ENCODE assay signal across 1 cellular context in genomic region chr19:45171211-45171623, GRCh38.
A peak's percentile ranks its signal among the peaks of the same experiment; 100 is the strongest.
TF ChIP-seq lines count a peak whose summit lies in the region.

No MANE protein-coding gene starts in this region.

TF ChIP-seq in K562, 482 proteins besides CTCF, POLR2A, EP300 and RAD21 (continued from another document):
- TF ChIP-seq, protein P1, sequence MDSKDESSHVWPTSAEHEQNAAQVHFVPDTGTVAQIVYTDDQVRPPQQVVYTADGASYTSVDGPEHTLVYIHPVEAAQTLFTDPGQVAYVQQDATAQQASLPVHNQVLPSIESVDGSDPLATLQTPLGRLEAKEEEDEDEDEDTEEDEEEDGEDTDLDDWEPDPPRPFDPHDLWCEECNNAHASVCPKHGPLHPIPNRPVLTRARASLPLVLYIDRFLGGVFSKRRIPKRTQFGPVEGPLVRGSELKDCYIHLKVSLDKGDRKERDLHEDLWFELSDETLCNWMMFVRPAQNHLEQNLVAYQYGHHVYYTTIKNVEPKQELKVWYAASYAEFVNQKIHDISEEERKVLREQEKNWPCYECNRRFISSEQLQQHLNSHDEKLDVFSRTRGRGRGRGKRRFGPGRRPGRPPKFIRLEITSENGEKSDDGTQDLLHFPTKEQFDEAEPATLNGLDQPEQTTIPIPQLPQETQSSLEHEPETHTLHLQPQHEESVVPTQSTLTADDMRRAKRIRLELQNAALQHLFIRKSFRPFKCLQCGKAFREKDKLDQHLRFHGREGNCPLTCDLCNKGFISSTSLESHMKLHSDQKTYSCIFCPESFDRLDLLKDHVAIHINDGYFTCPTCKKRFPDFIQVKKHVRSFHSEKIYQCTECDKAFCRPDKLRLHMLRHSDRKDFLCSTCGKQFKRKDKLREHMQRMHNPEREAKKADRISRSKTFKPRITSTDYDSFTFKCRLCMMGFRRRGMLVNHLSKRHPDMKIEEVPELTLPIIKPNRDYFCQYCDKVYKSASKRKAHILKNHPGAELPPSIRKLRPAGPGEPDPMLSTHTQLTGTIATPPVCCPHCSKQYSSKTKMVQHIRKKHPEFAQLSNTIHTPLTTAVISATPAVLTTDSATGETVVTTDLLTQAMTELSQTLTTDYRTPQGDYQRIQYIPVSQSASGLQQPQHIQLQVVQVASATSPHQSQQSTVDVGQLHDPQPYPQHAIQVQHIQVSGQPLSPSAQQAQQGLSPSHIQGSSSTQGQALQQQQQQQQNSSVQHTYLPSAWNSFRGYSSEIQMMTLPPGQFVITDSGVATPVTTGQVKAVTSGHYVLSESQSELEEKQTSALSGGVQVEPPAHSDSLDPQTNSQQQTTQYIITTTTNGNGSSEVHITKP (IDR thresholded peaks at IDR 0.05; ENCODE audit: partially characterized antibody) = no peak
- TF ChIP-seq RAD51 (IDR thresholded peaks at IDR 0.05; ENCODE audit: borderline replicate concordance, low read depth) = peak; percentile 13; the same call in 1 of the 2 replicates
- TF ChIP-seq SETDB1 (IDR thresholded peaks at IDR 0.05; ENCODE audit: low read length) = no peak
- no peak for TF ChIP-seq MBD2 (IDR thresholded peaks at IDR 0.05; ENCODE audit: borderline replicate concordance, low read depth)
- TF ChIP-seq ZFP91 (CRISPR knock-in tag; IDR thresholded peaks at IDR 0.05) = no peak
- TF ChIP-seq, protein P2, sequence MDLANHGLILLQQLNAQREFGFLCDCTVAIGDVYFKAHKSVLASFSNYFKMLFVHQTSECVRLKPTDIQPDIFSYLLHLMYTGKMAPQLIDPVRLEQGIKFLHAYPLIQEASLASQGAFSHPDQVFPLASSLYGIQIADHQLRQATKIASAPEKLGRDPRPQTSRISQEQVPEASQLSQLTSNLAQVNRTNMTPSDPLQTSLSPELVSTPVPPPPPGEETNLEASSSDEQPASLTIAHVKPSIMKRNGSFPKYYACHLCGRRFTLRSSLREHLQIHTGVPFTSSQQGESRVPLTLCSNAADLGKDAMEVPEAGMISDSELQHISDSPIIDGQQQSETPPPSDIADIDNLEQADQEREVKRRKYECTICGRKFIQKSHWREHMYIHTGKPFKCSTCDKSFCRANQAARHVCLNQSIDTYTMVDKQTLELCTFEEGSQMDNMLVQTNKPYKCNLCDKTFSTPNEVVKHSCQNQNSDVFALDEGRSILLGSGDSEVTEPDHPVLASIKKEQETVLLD (IDR thresholded peaks at IDR 0.05) = peak; percentile 50; the same call in 1 of the 2 replicates
- TF ChIP-seq CUX1 (CRISPR knock-in tag; IDR thresholded peaks at IDR 0.05) = no peak
